ENCODE assay signal across 10 cellular contexts in the genomic region with DNA sequence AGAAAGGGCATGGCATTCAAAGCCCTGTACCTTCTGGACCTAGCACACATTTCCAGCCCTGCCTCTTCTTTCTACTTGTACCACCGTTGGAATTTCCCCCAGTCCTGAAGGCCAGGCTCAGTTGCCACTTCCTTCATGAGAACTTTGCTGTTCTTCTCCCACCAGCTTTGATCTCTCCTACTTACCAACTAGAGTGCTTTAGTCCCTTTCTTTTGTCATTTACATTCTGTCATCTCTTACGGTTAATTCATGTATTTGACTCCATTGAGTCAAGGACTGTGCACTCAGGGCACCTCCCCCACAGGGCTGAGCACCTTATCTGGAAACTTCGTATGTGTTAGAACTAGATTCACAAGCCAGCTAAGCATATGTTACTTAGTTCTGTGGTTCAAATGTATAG. TPM values are rescaled to one million over a fixed set of nuclear protein-coding genes. Genes with fewer than 3 reads are reported as not detected.
DNase-seq lines count a peak whose midpoint lies in the region; ATAC-seq, FAIRE-seq and TF ChIP-seq lines count a peak whose summit lies in the region.
"Had no signal": no experiment of that assay in that cellular context is flagged by ENCODE, and none has a peak within 500 bp of the region (broad histone marks: within the 10 kb centered on the region; RNA-seq: fewer than 3 reads in every experiment).

No MANE protein-coding gene starts in this region.

- no peaks in the 10 kb centered on the region for H3K27me3 ChIP-seq in thyroid gland
- H3K27me3 ChIP-seq: BLaER1, ovary had no signal

- CTCF ChIA-PET in activated CD8-positive, alpha-beta T cell treated with anti-CD3 and anti-CD28 coated beads for 36 hours (lab: Charles Lee), result interaction anchor here (0.7 to 1.6 kb wide), 6 partner anchors 8 to 101 kb away, joined by 3 to 12 read pairs (median 3); a partner anchor contains a TSS

- no peaks in the 10 kb centered on the region for H3K9me3 Mint-ChIP-seq in activated CD8-positive, alpha-beta T cell treated with anti-CD3 and anti-CD28 coated beads for 36 hours
- peaks cover 4% of the 10 kb centered on the region for H3K9me3 Mint-ChIP-seq in activated naive CD8-positive, alpha-beta T cell treated with anti-CD3 and anti-CD28 coated beads, Interleukin-2, amount 50 U/mL, for 24 hours

- H3K36me3 Mint-ChIP-seq in activated CD8-positive, alpha-beta T cell treated with anti-CD3 and anti-CD28 coated beads for 36 hours (ENCODE audit: low read depth), result peaks cover 65% of the 10 kb centered on the region
- H3K36me3 Mint-ChIP-seq in activated naive CD8-positive, alpha-beta T cell treated with anti-CD3 and anti-CD28 coated beads, Interleukin-2, amount 50 U/mL, for 24 hours (ENCODE audit: low read depth), result peaks cover 55% of the 10 kb centered on the region

- no peaks in the 10 kb centered on the region for H3K4me1 ChIP-seq in thyroid gland
- H3K4me1 ChIP-seq: BLaER1 had no signal

- 73 to 80% methylated on average over 3 of the region's 3 CpGs for WGBS in thyroid gland, 2 donors

- no peak for TF ChIP-seq POLR2A in thyroid gland (IDR thresholded peaks at IDR 0.05)

- POLR2A ChIA-PET in activated CD8-positive, alpha-beta T cell treated with anti-CD3 and anti-CD28 coated beads for 36 hours (lab: Charles Lee), result interaction anchor here (0.7 to 7.3 kb wide), 15 partner anchors 11 to 277 kb away, joined by 3 to 68 read pairs (median 5); a partner anchor contains a TSS

- no peaks in the 10 kb centered on the region for H3K27me3 Mint-ChIP-seq in activated CD8-positive, alpha-beta T cell treated with anti-CD3 and anti-CD28 coated beads for 36 hours
- H3K27me3 Mint-ChIP-seq in activated naive CD8-positive, alpha-beta T cell treated with anti-CD3 and anti-CD28 coated beads, Interleukin-2, amount 50 U/mL, for 24 hours, result peaks cover 3% of the 10 kb centered on the region

- no peak overlapping the region for H3K27ac ChIP-seq in thyroid gland
- H3K27ac ChIP-seq: BLaER1, ovary had no signal

- H3K27ac Mint-ChIP-seq in activated CD8-positive, alpha-beta T cell treated with anti-CD3 and anti-CD28 coated beads for 36 hours, result peak overlapping the region; percentile 98
- H3K27ac Mint-ChIP-seq in activated naive CD8-positive, alpha-beta T cell treated with anti-CD3 and anti-CD28 coated beads, Interleukin-2, amount 50 U/mL, for 24 hours, result peak overlapping the region; percentile 98

- peak; percentile 45 for DNase-seq in Jurkat, Clone E6-1 (ENCODE audit: low read depth, low spot score)
- DNase-seq in activated CD8-positive, alpha-beta T cell treated with anti-CD3 and anti-CD28 coated beads for 36 hours, result peak; percentile 88
- DNase-seq in activated naive CD8-positive, alpha-beta T cell treated with anti-CD3 and anti-CD28 coated beads, Interleukin-2, amount 50 U/mL, for 24 hours, result peak; percentile 57
- DNase-seq in stimulated activated CD8-positive, alpha-beta memory T cell treated with anti-CD3 and anti-CD28 coated beads, Interleukin-12 subunit alpha, Interleukin-12 subunit beta, amount 100 ng/mL, for 24 hours (ENCODE audit: extremely low read depth), result peak; percentile 31
- DNase-seq in DMS79 treated with DMSO at 0.1 percent for 48 hours (lab: John Stamatoyannopoulos, UW) (no peak), dedifferentiated amniotic fluid mesenchymal stem cell (ENCODE audit: extremely low spot score) (no peak), D721Med (ENCODE audit: insufficient read length, low spot score) (no peak), thyroid gland (no peak)
- DNase-seq: ovary had no signal

- no peak overlapping the region for H3K4me3 ChIP-seq in Jurkat, Clone E6-1 (ENCODE audit: low read length)
- H3K4me3 ChIP-seq in thyroid gland (replicated peaks in 1 of 3), result no peak overlapping the region
- H3K4me3 ChIP-seq: BLaER1, ovary had no signal

- H3K4me1 Mint-ChIP-seq in activated CD8-positive, alpha-beta T cell treated with anti-CD3 and anti-CD28 coated beads for 36 hours (ENCODE audit: low read depth), result peaks cover 82% of the 10 kb centered on the region
- peaks cover 95% of the 10 kb centered on the region for H3K4me1 Mint-ChIP-seq in activated naive CD8-positive, alpha-beta T cell treated with anti-CD3 and anti-CD28 coated beads, Interleukin-2, amount 50 U/mL, for 24 hours

- FAIRE-seq in D721Med (lab: Jason Lieb, UNC), result no peak

- H3K36me3 ChIP-seq in thyroid gland, result no peaks in the 10 kb centered on the region
- H3K36me3 ChIP-seq: BLaER1, ovary had no signal

- peak; percentile 47 for ATAC-seq in activated CD8-positive, alpha-beta T cell treated with anti-CD3 and anti-CD28 coated beads for 36 hours
- ATAC-seq in activated naive CD8-positive, alpha-beta T cell treated with anti-CD3 and anti-CD28 coated beads, Interleukin-2, amount 50 U/mL, for 24 hours, result peak; percentile 66

- H3K4me3 Mint-ChIP-seq in activated CD8-positive, alpha-beta T cell treated with anti-CD3 and anti-CD28 coated beads for 36 hours, result peak overlapping the region; percentile 48
- peak overlapping the region; percentile 72 for H3K4me3 Mint-ChIP-seq in activated naive CD8-positive, alpha-beta T cell treated with anti-CD3 and anti-CD28 coated beads, Interleukin-2, amount 50 U/mL, for 24 hours

- no peaks in the 10 kb centered on the region for H3K9me3 ChIP-seq in thyroid gland
- H3K9me3 ChIP-seq: BLaER1, ovary had no signal

- intact Hi-C loops in activated CD8-positive, alpha-beta T cell treated with anti-CD3 and anti-CD28 coated beads for 36 hours (cut with micrococcal nuclease), result loop anchor here (10.0 kb wide), 2 partner anchors 99 to 179 kb away; a partner anchor contains a TSS
- intact Hi-C loops in thyroid gland (cut with DNase I), result no loop called here

- TF ChIP-seq CTCF in activated CD8-positive, alpha-beta T cell treated with anti-CD3 and anti-CD28 coated beads for 36 hours (IDR thresholded peaks at IDR 0.05), result no peak
- TF ChIP-seq CTCF in D721Med (IDR thresholded peaks at IDR 0.05; ENCODE audit: insufficient read depth, missing control alignments) (no peak), thyroid gland (IDR thresholded peaks at IDR 0.05) (no peak)

RNA-seq across cellular contexts. Expression of a gene that starts 26.3 kb away (rescaled TPM):
- 25.3 TPM for polyA plus RNA-seq in Jurkat, Clone E6-1 (2012; ENCODE audit: insufficient read depth, insufficient read length)
- total RNA-seq in activated CD8-positive, alpha-beta T cell treated with anti-CD3 and anti-CD28 coated beads for 36 hours, result 100 to 1,000 TPM; 103 to 107 TPM
- 10 to 100 TPM; 10.5 to 81.8 (median 48.1) TPM for total RNA-seq in thyroid gland

Comparison
In these comparisons a context has a peak if more than half of its experiments do, and no peak if none do; other contexts are left out.
1. DNase-seq: peak in Jurkat, Clone E6-1 (single experiment), activated CD8-positive, alpha-beta T cell treated with anti-CD3 and anti-CD28 coated beads for 36 hours (single experiment), activated naive CD8-positive, alpha-beta T cell treated with anti-CD3 and anti-CD28 coated beads, Interleukin-2, amount 50 U/mL, for 24 hours (single experiment) and stimulated activated CD8-positive, alpha-beta memory T cell treated with anti-CD3 and anti-CD28 coated beads, Interleukin-12 subunit alpha, Interleukin-12 subunit beta, amount 100 ng/mL, for 24 hours (single experiment); none in DMS79 treated with DMSO at 0.1 percent for 48 hours (single experiment), dedifferentiated amniotic fluid mesenchymal stem cell (single experiment), D721Med (single experiment) and thyroid gland (0 of 2).